ENCODE assay signal across 1 cellular context in the genomic region with DNA sequence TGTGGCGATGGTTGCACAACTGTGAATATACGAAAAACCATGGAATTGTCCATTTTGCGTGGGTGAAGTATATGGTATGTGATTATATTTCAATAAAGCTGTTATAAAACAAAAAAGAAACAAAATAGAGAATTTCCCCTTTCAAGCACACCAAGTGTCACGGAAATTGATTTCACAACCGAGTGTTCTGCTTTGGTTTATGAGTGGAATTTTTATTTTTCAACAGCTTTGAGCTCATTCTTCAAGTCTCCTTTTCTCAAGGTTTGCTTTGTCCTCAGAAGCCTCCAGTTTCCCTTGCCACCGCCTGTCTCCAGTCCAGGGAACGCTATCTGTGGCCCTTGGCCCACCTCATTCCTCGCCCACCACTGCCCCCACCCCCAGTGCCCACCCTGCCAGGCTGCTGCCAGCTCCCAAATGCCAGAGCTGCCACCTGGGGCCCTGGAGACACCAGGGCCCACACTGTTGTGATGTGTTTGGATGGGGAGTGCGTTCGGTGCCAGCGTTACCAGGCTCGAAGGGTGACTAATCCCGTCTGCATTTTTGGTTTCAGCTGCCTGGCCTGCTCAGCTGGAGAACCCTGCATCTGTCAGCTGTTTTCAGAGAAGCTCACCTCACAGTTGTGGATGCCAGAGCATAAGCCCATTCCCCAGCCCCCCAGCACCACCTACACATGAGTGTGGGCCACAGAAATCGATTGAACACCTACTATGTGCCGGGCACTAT.
TF ChIP-seq lines count a peak whose summit lies in the region.

No MANE protein-coding gene starts in this region.

TF ChIP-seq in IMR-90, 13 proteins besides CTCF, POLR2A, EP300 and RAD21 (continued from another document):
- TF ChIP-seq CEBPB (IDR thresholded peaks at IDR 0.05; ENCODE audit: low read depth, low read length) (peak; percentile 66), FOS (IDR thresholded peaks at IDR 0.05; ENCODE audit: low read depth, low read length) (peak; percentile 80), RCOR1 (IDR thresholded peaks at IDR 0.05; ENCODE audit: insufficient replicate concordance, low read length) (peak; percentile 55), MAFK (IDR thresholded peaks at IDR 0.05; ENCODE audit: low read depth, low read length) (peak; percentile 83)
TF ChIP-seq in IMR-90: peak in this region for 5.
